35 cellular contexts compared by ENCODE assay signal in genomic region chr2:51379997-51380396, GRCh38.
"Had no signal": no experiment of that assay in that cellular context is flagged by ENCODE, and none has a peak within 500 bp of the region (broad histone marks: within the 10 kb centered on the region; RNA-seq: fewer than 3 reads in every experiment).

No MANE protein-coding gene starts in this region.

- H3K9ac ChIP-seq: KMS-11 had no signal

- H3K9me3 ChIP-seq: MG63 had no signal

- H3K36me3 ChIP-seq: MG63 had no signal

- DNase-seq: Karpas-422, Kasumi-1, KBM-7, KG1, MG63, MM.1S, MV-4-11, NCI-H1048, NCI-H1092, NCI-H1092 treated with DMSO at 0.1 percent for 48 hours, NCI-H1105, NCI-H1105 treated with DMSO at 0.1 percent for 48 hours, NCI-H1417, NCI-H1417 treated with DMSO at 0.1 percent for 48 hours, NCI-H1436, NCI-H1436 treated with DMSO at 0.1 percent for 48 hours, NCI-H146, NCI-H1694, NCI-H1694 treated with DMSO at 0.1 percent for 48 hours, NCI-H187, NCI-H187 treated with DMSO at 0.1 percent for 48 hours, NCI-H1930, NCI-H2029, NCI-H2029 treated with DMSO at 0.1 percent for 48 hours, NCI-H2081, NCI-H2081 treated with DMSO at 0.1 percent for 48 hours, NCI-H2107, NCI-H2171, NCI-H2171 treated with DMSO at 0.1 percent for 48 hours, NCI-H2227 treated with DMSO at 0.1 percent for 48 hours, NCI-H226, NCI-H345, NCI-H446, NCI-H446 treated with DMSO at 0.1 percent for 48 hours had no signal

- H3K4me2 ChIP-seq: KMS-11 had no signal

- H3K4me3 ChIP-seq: MG63 had no signal

- H3K27me3 ChIP-seq: MG63 had no signal

- H3K27ac ChIP-seq: KMS-11 had no signal
